Comparison of ENCODE assay signal across 1 cellular context in the genomic region with DNA sequence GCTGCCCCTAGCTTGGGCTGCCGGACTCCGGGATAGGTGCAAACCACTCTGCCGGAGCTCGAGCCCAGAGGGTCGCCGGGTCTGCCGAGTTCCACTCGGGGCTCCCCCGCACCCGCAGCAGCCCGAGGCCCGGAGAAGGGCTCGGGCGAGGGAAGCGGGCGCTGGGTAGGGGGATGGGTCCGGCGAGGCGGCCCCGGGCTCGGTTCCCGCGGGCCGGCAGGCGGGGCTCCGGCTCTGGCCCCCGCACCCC.
TF ChIP-seq lines count a peak whose summit lies in the region.

No MANE protein-coding gene starts in this region.

TF ChIP-seq in SK-N-SH treated with all-trans-retinoic acid at 6 μM for 48 hours, 23 proteins besides CTCF, POLR2A, EP300 and RAD21 (continued from another document):
- TF ChIP-seq, protein P1, sequence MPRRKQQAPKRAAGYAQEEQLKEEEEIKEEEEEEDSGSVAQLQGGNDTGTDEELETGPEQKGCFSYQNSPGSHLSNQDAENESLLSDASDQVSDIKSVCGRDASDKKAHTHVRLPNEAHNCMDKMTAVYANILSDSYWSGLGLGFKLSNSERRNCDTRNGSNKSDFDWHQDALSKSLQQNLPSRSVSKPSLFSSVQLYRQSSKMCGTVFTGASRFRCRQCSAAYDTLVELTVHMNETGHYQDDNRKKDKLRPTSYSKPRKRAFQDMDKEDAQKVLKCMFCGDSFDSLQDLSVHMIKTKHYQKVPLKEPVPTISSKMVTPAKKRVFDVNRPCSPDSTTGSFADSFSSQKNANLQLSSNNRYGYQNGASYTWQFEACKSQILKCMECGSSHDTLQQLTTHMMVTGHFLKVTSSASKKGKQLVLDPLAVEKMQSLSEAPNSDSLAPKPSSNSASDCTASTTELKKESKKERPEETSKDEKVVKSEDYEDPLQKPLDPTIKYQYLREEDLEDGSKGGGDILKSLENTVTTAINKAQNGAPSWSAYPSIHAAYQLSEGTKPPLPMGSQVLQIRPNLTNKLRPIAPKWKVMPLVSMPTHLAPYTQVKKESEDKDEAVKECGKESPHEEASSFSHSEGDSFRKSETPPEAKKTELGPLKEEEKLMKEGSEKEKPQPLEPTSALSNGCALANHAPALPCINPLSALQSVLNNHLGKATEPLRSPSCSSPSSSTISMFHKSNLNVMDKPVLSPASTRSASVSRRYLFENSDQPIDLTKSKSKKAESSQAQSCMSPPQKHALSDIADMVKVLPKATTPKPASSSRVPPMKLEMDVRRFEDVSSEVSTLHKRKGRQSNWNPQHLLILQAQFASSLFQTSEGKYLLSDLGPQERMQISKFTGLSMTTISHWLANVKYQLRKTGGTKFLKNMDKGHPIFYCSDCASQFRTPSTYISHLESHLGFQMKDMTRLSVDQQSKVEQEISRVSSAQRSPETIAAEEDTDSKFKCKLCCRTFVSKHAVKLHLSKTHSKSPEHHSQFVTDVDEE (CRISPR knock-in tag; IDR thresholded peaks at IDR 0.05), result no peak
- TF ChIP-seq ISL1 (CRISPR knock-in tag; IDR thresholded peaks at IDR 0.05), result no peak
